In the genomic region with DNA sequence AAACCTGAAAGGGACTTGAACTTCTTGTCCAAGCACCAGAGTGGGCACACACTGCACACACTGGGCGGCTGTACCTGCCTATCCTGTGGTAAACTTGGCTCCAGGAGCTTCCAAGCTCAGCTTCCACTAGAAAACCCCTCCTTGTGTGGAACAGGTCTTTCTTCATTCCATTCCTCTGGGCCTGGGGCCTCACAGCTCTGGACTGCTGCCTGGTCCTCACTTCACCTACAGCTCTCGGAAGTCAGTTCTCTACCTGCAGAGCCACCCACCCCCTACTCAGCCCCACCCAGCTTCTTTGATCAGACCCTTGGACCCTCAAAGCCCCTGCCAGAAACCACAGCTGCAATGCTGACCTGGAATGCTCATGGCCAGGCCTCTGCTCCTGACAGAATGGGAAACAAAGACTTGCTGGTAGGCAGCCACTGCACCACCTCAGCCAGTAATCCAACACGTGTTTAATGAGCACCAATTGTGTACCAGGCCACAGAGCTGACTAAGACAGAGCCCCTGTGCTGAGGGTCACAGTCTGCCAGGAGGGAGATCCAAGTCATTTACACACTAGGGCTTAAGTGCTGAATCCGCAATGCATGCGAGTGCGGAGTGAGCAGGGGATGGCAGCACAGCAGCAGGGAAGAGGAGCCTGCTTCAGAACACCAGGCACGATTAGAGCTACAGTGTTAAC, we compare ENCODE assay signal across 1 cellular context.
TF ChIP-seq lines count a peak whose summit lies in the region.

No MANE protein-coding gene starts in this region.

TF ChIP-seq in HepG2, 621 proteins besides CTCF, POLR2A, EP300 and RAD21:
- no peak for TF ChIP-seq ZSCAN20 (CRISPR knock-in tag; IDR thresholded peaks at IDR 0.05; ENCODE audit: borderline replicate concordance)
- peak; percentile 32 for TF ChIP-seq RBM22 (optimal IDR thresholded peaks at IDR 0.05; ENCODE audit: low read length)
